ENCODE assay signal across 8 cellular contexts in the genomic region with DNA sequence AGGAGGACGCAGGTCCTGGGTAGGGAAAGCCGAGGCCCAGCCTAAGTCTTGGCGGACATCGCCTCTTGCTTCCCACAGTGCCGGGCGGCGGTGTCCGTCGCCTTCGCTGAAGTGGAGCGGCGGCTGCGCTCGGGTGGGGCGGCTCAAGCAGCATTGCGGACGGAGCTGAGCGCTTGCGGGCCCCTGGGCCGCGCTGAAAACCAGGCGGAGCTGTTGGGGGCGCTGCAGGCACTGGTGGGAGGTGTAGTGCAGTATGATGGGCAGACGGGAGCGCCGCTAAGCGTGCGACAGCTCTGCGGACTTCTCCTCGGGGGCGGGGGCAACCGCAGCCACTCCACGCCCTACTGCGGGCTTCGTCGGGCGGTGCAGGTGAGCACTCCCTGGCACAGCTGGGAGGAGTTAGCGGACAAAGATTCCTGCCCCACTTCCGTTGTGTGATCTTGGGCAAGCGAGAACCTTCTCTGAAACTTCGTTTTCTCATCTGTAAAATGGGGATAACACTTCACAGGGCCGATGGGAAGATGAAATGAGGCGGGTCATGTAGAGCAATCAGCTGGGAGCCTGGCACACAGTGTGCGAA. TPM values are rescaled to one million over a fixed set of nuclear protein-coding genes. Genes with fewer than 3 reads are reported as not detected.
DNase-seq lines count a peak whose midpoint lies in the region; ATAC-seq and TF ChIP-seq lines count a peak whose summit lies in the region.

No MANE protein-coding gene starts in this region.

- H3K27me3 Mint-ChIP-seq in nephron (ENCODE audit: low read depth): no peaks in the 10 kb centered on the region

- peak overlapping the region; percentile 84 to 96 (median 87) for H3K4me3 Mint-ChIP-seq in nephron

- peaks cover 0 to 19% (median 15%) of the 10 kb centered on the region in 5 donors for H3K4me1 ChIP-seq in subcutaneous abdominal adipose tissue (ENCODE audit: control insufficient read depth in 5 of 5, insufficient read depth in 5 of 5, low read length in 5 of 5)

- ATAC-seq in GM19023 (IDR thresholded peaks at IDR 0.05; ENCODE audit: unreplicated experiment) (peak; percentile 82), HG03159 (IDR thresholded peaks at IDR 0.05; ENCODE audit: unreplicated experiment) (peak; percentile 79)

- DNase-seq in AG20443 (ENCODE audit: low spot score): peak; percentile 72
- peak; percentile 47 for DNase-seq in NCI-H524 treated with DMSO at 0.1 percent for 48 hours (lab: John Stamatoyannopoulos, UW)
- peak; percentile 23 for DNase-seq in activated CD8-positive, alpha-beta memory T cell treated with anti-CD3 and anti-CD28 coated beads, Interleukin-2, amount 50 U/mL, for 1 hour (ENCODE audit: extremely low read depth)
- DNase-seq in epithelial cell of proximal tubule (ENCODE audit: low read depth): no peak

- no peak overlapping the region for H3K27ac ChIP-seq in subcutaneous abdominal adipose tissue (ENCODE audit: low read depth, low read length)

- peak; percentile 44 for TF ChIP-seq CTCF in epithelial cell of proximal tubule (conservative IDR thresholded peaks at IDR 0.05; ENCODE audit: low read depth, low read length)
- TF ChIP-seq CTCF in nephron (IDR thresholded peaks at IDR 0.05; ENCODE audit: unreplicated experiment in 3 of 3): peak; percentile 38 to 71 (median 42)

- no peaks in the 10 kb centered on the region for H3K36me3 Mint-ChIP-seq in nephron (ENCODE audit: low read depth)

- H3K9me3 ChIP-seq in subcutaneous abdominal adipose tissue (ENCODE audit: control insufficient read depth in 5 of 5, low read length in 5 of 5): no peaks in the 10 kb centered on the region

- H3K4me3 ChIP-seq in epithelial cell of proximal tubule (ENCODE audit: low read depth, low read length): peak overlapping the region; percentile 65
- peak overlapping the region; percentile 45 to 75 (median 72) for H3K4me3 ChIP-seq in subcutaneous abdominal adipose tissue (ENCODE audit: low read depth in 1 of 5, low read length in 5 of 5)

- H3K27ac Mint-ChIP-seq in nephron: peak overlapping the region in 1 of 3 experiments; percentile 90

- H3K9ac ChIP-seq in subcutaneous abdominal adipose tissue (ENCODE audit: low read length in 5 of 5): peak overlapping the region in 1 of 5 donors; percentile 42

- no peaks in the 10 kb centered on the region for H3K36me3 ChIP-seq in subcutaneous abdominal adipose tissue (ENCODE audit: control insufficient read depth in 5 of 5, insufficient read depth in 5 of 5, low read length in 5 of 5)

- peaks cover 6% of the 10 kb centered on the region for H3K4me1 Mint-ChIP-seq in nephron

- peaks cover 16 to 67% (median 43%) of the 10 kb centered on the region in 5 donors for H3K27me3 ChIP-seq in subcutaneous abdominal adipose tissue (ENCODE audit: control insufficient read depth in 5 of 5, insufficient read depth in 4 of 5, low read length in 5 of 5)

- H3K9me3 Mint-ChIP-seq in nephron: no peaks in the 10 kb centered on the region

RNA-seq across cellular contexts. Expression of a gene that starts 4.3 kb away (rescaled TPM):
- 1.0 and 2.8 TPM in 2 replicates for total RNA-seq in epithelial cell of proximal tubule
